10 cellular contexts compared by ENCODE assay signal in genomic region chr6:12490904-12491571, GRCh38.
A peak's percentile ranks its signal among the peaks of the same experiment; 100 is the strongest.
DNase-seq lines count a peak whose midpoint lies in the region; TF ChIP-seq lines count a peak whose summit lies in the region.
"Had no signal": no experiment of that assay in that cellular context is flagged by ENCODE, and none has a peak within 500 bp of the region (broad histone marks: within the 10 kb centered on the region; RNA-seq: fewer than 3 reads in every experiment).

No MANE protein-coding gene starts in this region.

- H3K36me3 ChIP-seq in MM.1S (replicated peaks; ENCODE audit: insufficient read depth, low read length): no peaks in the 10 kb centered on the region
- H3K36me3 ChIP-seq: HAP-1 had no signal

- no peaks in the 10 kb centered on the region for H4K20me1 ChIP-seq in MM.1S (ENCODE audit: insufficient read depth, low read length)

- TF ChIP-seq CTCF in AG09309 (IDR thresholded peaks at IDR 0.05; ENCODE audit: control insufficient read depth, insufficient read depth, low read depth, low read length, missing control alignments): no peak
- no peak for TF ChIP-seq CTCF in MM.1S (IDR thresholded peaks at IDR 0.05; ENCODE audit: low read length)
- TF ChIP-seq CTCF in GM20000 (IDR thresholded peaks at IDR 0.05; ENCODE audit: extremely low read depth, missing control alignments): no peak

- DNase-seq in AG09309 (ENCODE audit: low read depth) (peak; percentile 85), HPDE6-E6E7 (ENCODE audit: extremely low spot score) (peak; percentile 52), amniotic epithelial cell (ENCODE audit: low read depth) (peak; percentile 95), kidney tubule cell (ENCODE audit: low spot score) (peak; percentile 68), MM.1S (no peak), GM20000 (ENCODE audit: low spot score) (no peak), DMS114 treated with DMSO at 0.1 percent for 48 hours (lab: John Stamatoyannopoulos, UW; ENCODE audit: unreplicated experiment) (no peak), activated gamma-delta T cell (lab: John Stamatoyannopoulos, UW) (no peak)

- H3K9me3 ChIP-seq in MM.1S (replicated peaks; ENCODE audit: insufficient read depth, low read length): no peaks in the 10 kb centered on the region
- H3K9me3 ChIP-seq: HAP-1 had no signal

- H3F3A ChIP-seq in MM.1S (ENCODE audit: insufficient read depth, low read length): no peaks in the 10 kb centered on the region

- no peak overlapping the region for H3K27ac ChIP-seq in MM.1S (ENCODE audit: low read length)

- H3K4me1 ChIP-seq in MM.1S (ENCODE audit: low read length): no peaks in the 10 kb centered on the region
- H3K4me1 ChIP-seq: HAP-1 had no signal

- H3K27me3 ChIP-seq in MM.1S (replicated peaks; ENCODE audit: insufficient read depth, low read length): no peaks in the 10 kb centered on the region

- H3K4me2 ChIP-seq in MM.1S (ENCODE audit: low read depth, low read length): no peak overlapping the region

- no peak overlapping the region for H2AFZ ChIP-seq in MM.1S (ENCODE audit: low read length)

- H3K9ac ChIP-seq in MM.1S (ENCODE audit: low read length): no peak overlapping the region

- H3K4me3 ChIP-seq in AG09309 (ENCODE audit: control insufficient read depth, low read depth, low read length) (no peak overlapping the region), MM.1S (ENCODE audit: low read length) (no peak overlapping the region)
- H3K4me3 ChIP-seq: HAP-1, K562 had no signal

- H3K79me2 ChIP-seq in MM.1S (ENCODE audit: low read length): no peaks in the 10 kb centered on the region

- no peaks in the 10 kb centered on the region for H3K9me2 ChIP-seq in MM.1S (replicated peaks; ENCODE audit: insufficient read depth, low read length)

Comparison
In these comparisons a context has a peak if more than half of its experiments do, and no peak if none do; other contexts are left out.
1. DNase-seq: peak in AG09309 (single experiment), HPDE6-E6E7 (single experiment), amniotic epithelial cell (single experiment) and kidney tubule cell (single experiment); none in MM.1S (single experiment), GM20000 (single experiment), DMS114 treated with DMSO at 0.1 percent for 48 hours (single experiment) and activated gamma-delta T cell (single experiment).